Comparison of ENCODE assay signal across 5 cellular contexts in genomic region chr18:8365528-8365927, GRCh38.
"Had no signal": no experiment of that assay in that cellular context is flagged by ENCODE, and none has a peak within 500 bp of the region (broad histone marks: within the 10 kb centered on the region; RNA-seq: fewer than 3 reads in every experiment).

No MANE protein-coding gene starts in this region.

- ATAC-seq: GM23338, K562 had no signal

- DNase-seq: H9, HCEC 1CT, IMR-90 had no signal

- H3K4me2 ChIP-seq: GM23338 had no signal

- H3K4me3 ChIP-seq: GM23338, K562 had no signal
